In genomic region chr1:35032384-35032739, GRCh38 we compare ENCODE assay signal across 8 cellular contexts. TPM values are rescaled to one million over a fixed set of nuclear protein-coding genes. Genes with fewer than 3 reads are reported as not detected.
A peak's percentile ranks its signal among the peaks of the same experiment; 100 is the strongest.
DNase-seq lines count a peak whose midpoint lies in the region; ATAC-seq and TF ChIP-seq lines count a peak whose summit lies in the region.

No MANE protein-coding gene starts in this region.

- no peak for TF ChIP-seq POLR2A in thyroid gland (IDR thresholded peaks at IDR 0.05)

- CTCF ChIA-PET in PC-9 (lab: Charles Lee), result interaction anchor here (0.6 to 1.9 kb wide), 2 partner anchors 46 to 260 kb away, joined by 3 to 9 read pairs; no protein-coding TSS in a partner anchor

- POLR2A ChIA-PET in PC-9 (lab: Charles Lee; ENCODE audit: unreplicated experiment), result interaction anchor here (0.6 to 1.0 kb wide), 2 partner anchors 46 to 254 kb away, joined by 6 to 32 read pairs; no protein-coding TSS in a partner anchor

- no TSS peak for BruUV-seq in PC-9 (replicated peaks; lab: Mats Ljungman, UMichigan)

- no peak overlapping the region for H3K9ac ChIP-seq in rectal smooth muscle tissue (ENCODE audit: low read length)

- H3K27me3 ChIP-seq in PC-9 (ENCODE audit: insufficient read depth, low read depth), result no peaks in the 10 kb centered on the region
- H3K27me3 ChIP-seq in rectal smooth muscle tissue (ENCODE audit: control insufficient read depth, insufficient read depth, low read length), result no peaks in the 10 kb centered on the region
- no peaks in the 10 kb centered on the region for H3K27me3 ChIP-seq in thyroid gland

- peaks cover 24% of the 10 kb centered on the region for H3F3A ChIP-seq in PC-9 (ENCODE audit: insufficient read depth, low read depth)

- H3K27ac ChIP-seq in PC-9 (peak overlapping the region; percentile 82), rectal smooth muscle tissue (ENCODE audit: low read depth, low read length) (peak overlapping the region; percentile 22), thyroid gland (no peak overlapping the region)

- 96 to 99% methylated on average over 1 of the region's 1 CpG for WGBS in thyroid gland, 2 donors

- H3K79me2 ChIP-seq in PC-9 (ENCODE audit: low read depth), result peaks cover 22% of the 10 kb centered on the region

- peak overlapping the region; percentile 95 for H2AFZ ChIP-seq in PC-9

- TF ChIP-seq CTCF in GM12864 (IDR thresholded peaks at IDR 0.05; ENCODE audit: low read depth, low read length, missing control alignments) (no peak), PC-9 (conservative IDR thresholded peaks at IDR 0.05) (no peak), epithelial cell of esophagus (IDR thresholded peaks at IDR 0.05; ENCODE audit: insufficient read depth, low read depth, low read length, missing control alignments) (no peak), thyroid gland (IDR thresholded peaks at IDR 0.05) (no peak)

- intact Hi-C loops in PC-9 (cut with micrococcal nuclease; ENCODE audit: unreplicated experiment), result loop anchor here (5.0 kb wide), 1 partner anchor 160 kb away; the partner anchor contains the start of gene SFPQ
- intact Hi-C loops in thyroid gland (cut with DNase I), result loop anchor here (5.0 kb wide), 1 partner anchor 160 kb away; the partner anchor contains the start of gene SFPQ

- no peak for ATAC-seq in GM19035 (IDR thresholded peaks at IDR 0.05; ENCODE audit: unreplicated experiment)

- H3K9me3 ChIP-seq in PC-9 (ENCODE audit: insufficient read depth, low read depth) (no peaks in the 10 kb centered on the region), thyroid gland (no peaks in the 10 kb centered on the region)

- DNase-seq in GM12864 (ENCODE audit: low read depth) (no peak), PC-9 (no peak), epithelial cell of esophagus (ENCODE audit: low read depth) (no peak), iPS-NIHi11 (ENCODE audit: low spot score) (no peak), hypothalamus (lab: John Stamatoyannopoulos, UW) (no peak), thyroid gland (no peak)

- H3K4me1 ChIP-seq in PC-9 (replicated peaks; ENCODE audit: insufficient read depth) (peaks cover 21% of the 10 kb centered on the region), rectal smooth muscle tissue (ENCODE audit: control insufficient read depth, insufficient read depth, low read length) (peaks cover 9% of the 10 kb centered on the region), thyroid gland (peaks cover 0 to 20% of the 10 kb centered on the region in 2 donors)

- no peaks in the 10 kb centered on the region for H4K20me1 ChIP-seq in PC-9 (ENCODE audit: insufficient read depth)

- no peaks in the 10 kb centered on the region for H3K9me2 ChIP-seq in PC-9 (ENCODE audit: insufficient read depth)

- H3K36me3 ChIP-seq in PC-9 (ENCODE audit: low read depth), result no peaks in the 10 kb centered on the region
- no peaks in the 10 kb centered on the region for H3K36me3 ChIP-seq in rectal smooth muscle tissue (ENCODE audit: control insufficient read depth, insufficient read depth, low read length)
- H3K36me3 ChIP-seq in thyroid gland, result peaks cover 0 to 3% of the 10 kb centered on the region in 2 donors

- peak overlapping the region; percentile 77 for H3K4me2 ChIP-seq in PC-9

- H3K4me3 ChIP-seq in GM12864 (ENCODE audit: low read depth, low read length) (peak overlapping the region; percentile 72; the same call in 1 of the 2 replicates), PC-9 (peak overlapping the region; percentile 86), epithelial cell of esophagus (ENCODE audit: low read length) (peak overlapping the region; percentile 53), rectal smooth muscle tissue (ENCODE audit: low read length) (peak overlapping the region; percentile 61), thyroid gland (replicated peaks in 1 of 3) (no peak overlapping the region)

RNA-seq across cellular contexts. Expression of gene ZMYM6, which starts 0.6 kb away (rescaled TPM):
- total RNA-seq in PC-9 (2021) (17.2 and 18.8 TPM in 2 replicates), thyroid gland (10 to 100 TPM; 26.0 to 33.0 (median 27.5) TPM)

RNA-seq across cellular contexts. Expression of gene ZMYM1, which starts 46.8 kb away (rescaled TPM):
- 31.9 and 49.7 TPM in 2 replicates for total RNA-seq in PC-9 (2021)
- 10 to 100 TPM; 16.9 to 21.0 (median 19.2) TPM for total RNA-seq in thyroid gland

RNA-seq across cellular contexts. Expression of gene TMEM35B, which starts 47.2 kb away (rescaled TPM):
- total RNA-seq in PC-9 (2021) (39.8 and 41.7 TPM in 2 replicates), thyroid gland (100 to 1,000 TPM in 1 of 4 donors, 10 to 100 TPM in 3; 50.1 to 123 (median 67.0) TPM)

Comparison
In these comparisons a context has a peak if more than half of its experiments do, and no peak if none do; other contexts are left out.
1. H3K4me3 ChIP-seq: peak in GM12864 (single experiment), PC-9 (single experiment), epithelial cell of esophagus (single experiment) and rectal smooth muscle tissue (single experiment); none in thyroid gland (0 of 3).
2. H3K27ac ChIP-seq: peak in PC-9 (single experiment) and rectal smooth muscle tissue (single experiment); none in thyroid gland (0 of 3).